1 cellular context compared by ENCODE assay signal in the genomic region with DNA sequence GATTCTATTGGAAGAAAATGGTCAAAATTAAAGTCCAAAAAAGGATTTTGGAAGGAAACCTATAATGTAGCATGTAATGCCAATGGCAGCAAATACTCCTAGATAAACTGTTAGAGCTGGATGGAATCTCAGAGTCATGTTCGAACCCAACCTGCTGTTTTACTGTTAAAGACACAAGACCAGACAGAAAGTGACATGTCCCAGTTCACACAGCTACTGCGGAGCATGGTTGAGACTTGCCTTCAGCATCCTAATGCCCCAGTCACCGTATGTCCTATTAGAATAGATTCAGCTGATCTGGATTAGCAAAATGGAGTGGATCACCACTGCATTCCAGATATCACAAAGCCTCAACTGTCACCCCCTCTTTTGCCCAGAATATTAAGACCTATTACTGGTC.
TF ChIP-seq lines count a peak whose summit lies in the region.

No MANE protein-coding gene starts in this region.

TF ChIP-seq in endothelial cell of umbilical vein, 7 proteins besides CTCF, POLR2A, EP300 and RAD21 (continued from another document):
- no peak for TF ChIP-seq JUN (IDR thresholded peaks at IDR 0.05; ENCODE audit: borderline replicate concordance, insufficient read depth, insufficient read length, low read depth)
